Comparison of ENCODE assay signal across 2 cellular contexts in the genomic region with DNA sequence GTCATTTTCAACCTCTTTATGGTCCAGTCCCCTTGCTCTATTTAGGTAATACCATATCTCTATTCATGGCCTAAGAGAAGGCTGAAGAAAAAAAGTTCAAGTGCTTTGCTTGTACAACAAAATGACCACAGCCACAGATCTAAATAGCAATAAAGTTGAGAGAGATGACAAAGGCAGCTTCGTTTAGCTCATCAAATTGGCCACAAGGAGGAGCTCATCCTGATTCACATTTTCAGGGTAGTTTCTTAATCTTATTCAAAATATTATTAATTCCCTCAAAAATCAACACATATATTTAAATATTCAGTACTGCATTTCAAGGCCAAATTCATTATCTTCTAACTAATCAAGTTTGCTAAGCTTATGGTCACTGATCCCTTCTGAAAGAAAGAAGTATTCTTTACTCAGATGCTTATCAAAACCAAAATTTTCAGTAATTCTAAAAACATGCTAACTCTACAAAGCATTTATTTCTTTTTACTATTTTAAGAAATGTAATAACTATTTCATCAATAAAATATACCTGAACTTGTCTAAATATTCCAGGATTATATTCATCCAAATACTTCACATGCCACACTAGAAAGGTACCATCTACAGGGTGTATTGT.
TF ChIP-seq lines count a peak whose summit lies in the region.

No MANE protein-coding gene starts in this region.

TF ChIP-seq in IMR-90, 13 proteins besides CTCF, POLR2A, EP300 and RAD21:
- TF ChIP-seq SMC3 (IDR thresholded peaks at IDR 0.05; ENCODE audit: low read depth, low read length) = peak; percentile 59
- TF ChIP-seq, protein P1, sequence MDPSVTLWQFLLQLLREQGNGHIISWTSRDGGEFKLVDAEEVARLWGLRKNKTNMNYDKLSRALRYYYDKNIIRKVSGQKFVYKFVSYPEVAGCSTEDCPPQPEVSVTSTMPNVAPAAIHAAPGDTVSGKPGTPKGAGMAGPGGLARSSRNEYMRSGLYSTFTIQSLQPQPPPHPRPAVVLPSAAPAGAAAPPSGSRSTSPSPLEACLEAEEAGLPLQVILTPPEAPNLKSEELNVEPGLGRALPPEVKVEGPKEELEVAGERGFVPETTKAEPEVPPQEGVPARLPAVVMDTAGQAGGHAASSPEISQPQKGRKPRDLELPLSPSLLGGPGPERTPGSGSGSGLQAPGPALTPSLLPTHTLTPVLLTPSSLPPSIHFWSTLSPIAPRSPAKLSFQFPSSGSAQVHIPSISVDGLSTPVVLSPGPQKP (IDR thresholded peaks at IDR 0.05; ENCODE audit: borderline replicate concordance, low read depth, low read length) = no peak

TF ChIP-seq in GM12878, 131 proteins besides CTCF, POLR2A, EP300 and RAD21:
- TF ChIP-seq SMC3 (IDR thresholded peaks at IDR 0.05; ENCODE audit: borderline replicate concordance, low read length) (peak; percentile 49; the same call in 1 of the 2 replicates), ZNF274 (IDR thresholded peaks at IDR 0.05; ENCODE audit: insufficient read depth, insufficient read length) (no peak)
